Comparison of ENCODE assay signal across 17 cellular contexts in genomic region chr13:110303644-110304043, GRCh38. TPM values are rescaled to one million over a fixed set of nuclear protein-coding genes. Genes with fewer than 3 reads are reported as not detected.
DNase-seq lines count a peak whose midpoint lies in the region; ATAC-seq and TF ChIP-seq lines count a peak whose summit lies in the region.
"Had no signal": no experiment of that assay in that cellular context is flagged by ENCODE, and none has a peak within 500 bp of the region (broad histone marks: within the 10 kb centered on the region; RNA-seq: fewer than 3 reads in every experiment).

No MANE protein-coding gene starts in this region.

- H3K4me2 ChIP-seq in smooth muscle cell = peak overlapping the region; percentile 97

- no peaks in the 10 kb centered on the region for H3K36me3 ChIP-seq in smooth muscle cell (ENCODE audit: low read depth)

- H2AFZ ChIP-seq in smooth muscle cell (ENCODE audit: low read depth) = no peak overlapping the region

- H3K4me1 Mint-ChIP-seq in HFFc6 (ENCODE audit: low read depth) = peaks cover 65% of the 10 kb centered on the region
- H3K4me1 Mint-ChIP-seq: natural killer cell had no signal

- CTCF ChIA-PET in HEK293T (lab: Yijun Ruan, JAX) = no interaction called here

- H3K79me2 ChIP-seq in smooth muscle cell (ENCODE audit: low read depth) = peaks cover 98% of the 10 kb centered on the region

- no peaks in the 10 kb centered on the region for H3K27me3 ChIP-seq in smooth muscle cell (ENCODE audit: low read depth)

- no peak overlapping the region for H3K4me3 Mint-ChIP-seq in HFFc6
- H3K4me3 Mint-ChIP-seq: activated CD4-positive, alpha-beta memory T cell treated with anti-CD3 and anti-CD28 coated beads for 36 hours; activated naive CD4-positive, alpha-beta T cell treated with anti-CD3 and anti-CD28 coated beads, Interleukin-2, amount 50 U/mL, for 24 hours; activated T-cell treated with anti-CD3 and anti-CD28 coated beads, Interleukin-2, amount 50 U/mL, for 4 hours; natural killer cell had no signal

- peaks cover 53% of the 10 kb centered on the region for H3F3A ChIP-seq in smooth muscle cell (ENCODE audit: low read depth)

- H3K9me3 Mint-ChIP-seq in HFFc6 = no peaks in the 10 kb centered on the region
- H3K9me3 Mint-ChIP-seq: activated CD4-positive, alpha-beta memory T cell treated with anti-CD3 and anti-CD28 coated beads for 36 hours; activated naive CD4-positive, alpha-beta T cell treated with anti-CD3 and anti-CD28 coated beads, Interleukin-2, amount 50 U/mL, for 24 hours; activated T-cell treated with anti-CD3 and anti-CD28 coated beads, Interleukin-2, amount 50 U/mL, for 4 hours; natural killer cell had no signal

- H3K27me3 Mint-ChIP-seq in HFFc6 (ENCODE audit: insufficient read depth) = peaks cover 1% of the 10 kb centered on the region; the same call in 1 of the 2 replicates

- POLR2A ChIA-PET in HEK293T (lab: Yijun Ruan, JAX) = no interaction called here

- H3K4me3 ChIP-seq in choroid plexus epithelial cell (ENCODE audit: low read depth, low read length) = peak overlapping the region; percentile 8
- H3K4me3 ChIP-seq in smooth muscle cell = peak overlapping the region; percentile 93

- ATAC-seq in left lobe of liver = no peak
- no peak for ATAC-seq in HG03520 (IDR thresholded peaks at IDR 0.05; ENCODE audit: unreplicated experiment)
- ATAC-seq: activated T-cell treated with anti-CD3 and anti-CD28 coated beads, Interleukin-2, amount 50 U/mL, for 4 hours; natural killer cell; stimulated activated naive CD8-positive, alpha-beta T cell treated with anti-CD3 and anti-CD28 coated beads, Interleukin-15, Interleukin-2, amounts not matched to agents 100 U/mL and 50 U/mL, for 24 hours had no signal

- H3K9me3 ChIP-seq in smooth muscle cell (replicated peaks; ENCODE audit: low read depth) = no peaks in the 10 kb centered on the region

- no peak overlapping the region for H3K9ac ChIP-seq in smooth muscle cell (ENCODE audit: low read depth)

- TF ChIP-seq CTCF in HFFc6 (IDR thresholded peaks at IDR 0.05) = no peak
- TF ChIP-seq CTCF in choroid plexus epithelial cell (conservative IDR thresholded peaks at IDR 0.05; ENCODE audit: low read depth, low read length) = no peak
- no peak for TF ChIP-seq CTCF in smooth muscle cell (IDR thresholded peaks at IDR 0.05; ENCODE audit: borderline replicate concordance, insufficient read depth, poor library complexity, severe bottlenecking)

- DNase-seq in HFFc6 (no peak), choroid plexus epithelial cell (ENCODE audit: low read depth) (no peak), left lobe of liver (ENCODE audit: low spot score) (peak; percentile 32), smooth muscle cell (lab: John Stamatoyannopoulos, UW; ENCODE audit: unreplicated experiment) (no peak), DMS53 treated with DMSO at 0.1 percent for 48 hours (lab: John Stamatoyannopoulos, UW; ENCODE audit: unreplicated experiment) (no peak), COR-L47 (lab: John Stamatoyannopoulos, UW) (no peak), HEK293T (ENCODE audit: extremely low spot score) (no peak)
- DNase-seq: activated CD4-positive, alpha-beta memory T cell treated with anti-CD3 and anti-CD28 coated beads for 36 hours; activated T-cell treated with anti-CD3 and anti-CD28 coated beads, Interleukin-2, amount 50 U/mL, for 4 hours; mammary epithelial cell; natural killer cell; NCI-H1417 treated with DMSO at 0.1 percent for 48 hours; stimulated activated naive CD8-positive, alpha-beta T cell treated with anti-CD3 and anti-CD28 coated beads, Interleukin-15, Interleukin-2, amounts not matched to agents 100 U/mL and 50 U/mL, for 24 hours; T-helper 1 cell had no signal

- WGBS in smooth muscle cell (ENCODE audit: low lambda C conversion rate) = 71% methylated on average over 7 of the region's 7 CpGs

- H3K36me3 Mint-ChIP-seq in HFFc6 (ENCODE audit: low read depth) = peaks cover 27% of the 10 kb centered on the region
- H3K36me3 Mint-ChIP-seq: activated CD4-positive, alpha-beta memory T cell treated with anti-CD3 and anti-CD28 coated beads for 36 hours; activated naive CD4-positive, alpha-beta T cell treated with anti-CD3 and anti-CD28 coated beads, Interleukin-2, amount 50 U/mL, for 24 hours had no signal

- peak overlapping the region; percentile 51; the same call in 1 of the 2 replicates for H3K27ac Mint-ChIP-seq in HFFc6
- H3K27ac Mint-ChIP-seq: activated CD4-positive, alpha-beta memory T cell treated with anti-CD3 and anti-CD28 coated beads for 36 hours; activated naive CD4-positive, alpha-beta T cell treated with anti-CD3 and anti-CD28 coated beads, Interleukin-2, amount 50 U/mL, for 24 hours; natural killer cell had no signal

- peaks cover 65% of the 10 kb centered on the region for H3K4me1 ChIP-seq in smooth muscle cell (ENCODE audit: low read depth)

- H3K27ac ChIP-seq in smooth muscle cell (ENCODE audit: low read depth) = peak overlapping the region; percentile 94
- H3K27ac ChIP-seq: VCaP had no signal

- peaks cover 98% of the 10 kb centered on the region for H4K20me1 ChIP-seq in smooth muscle cell (ENCODE audit: low read depth)

TF ChIP-seq in HEK293T, 16 proteins besides CTCF, POLR2A, EP300 and RAD21:
- TF ChIP-seq CTBP1 (IDR thresholded peaks at IDR 0.05; ENCODE audit: borderline replicate concordance) (no peak), TARDBP (IDR thresholded peaks at IDR 0.05) (no peak), ARNT (IDR thresholded peaks at IDR 0.05) (no peak), SUZ12 (IDR thresholded peaks at IDR 0.05) (no peak), ZNF384 (IDR thresholded peaks at IDR 0.05) (no peak), NFRKB (IDR thresholded peaks at IDR 0.05) (no peak), FOXM1 (IDR thresholded peaks at IDR 0.05; ENCODE audit: borderline replicate concordance) (no peak), FOXA1 (IDR thresholded peaks at IDR 0.05) (no peak), FOXK2 (IDR thresholded peaks at IDR 0.05) (no peak), SP1 (IDR thresholded peaks at IDR 0.05) (no peak), L3MBTL2 (conservative IDR thresholded peaks at IDR 0.05) (no peak), BHLHE40 (IDR thresholded peaks at IDR 0.05; ENCODE audit: borderline replicate concordance) (no peak), ELF4 (IDR thresholded peaks at IDR 0.05) (no peak), LEF1 (IDR thresholded peaks at IDR 0.05; ENCODE audit: borderline replicate concordance) (no peak)
- TF ChIP-seq, protein P1, sequence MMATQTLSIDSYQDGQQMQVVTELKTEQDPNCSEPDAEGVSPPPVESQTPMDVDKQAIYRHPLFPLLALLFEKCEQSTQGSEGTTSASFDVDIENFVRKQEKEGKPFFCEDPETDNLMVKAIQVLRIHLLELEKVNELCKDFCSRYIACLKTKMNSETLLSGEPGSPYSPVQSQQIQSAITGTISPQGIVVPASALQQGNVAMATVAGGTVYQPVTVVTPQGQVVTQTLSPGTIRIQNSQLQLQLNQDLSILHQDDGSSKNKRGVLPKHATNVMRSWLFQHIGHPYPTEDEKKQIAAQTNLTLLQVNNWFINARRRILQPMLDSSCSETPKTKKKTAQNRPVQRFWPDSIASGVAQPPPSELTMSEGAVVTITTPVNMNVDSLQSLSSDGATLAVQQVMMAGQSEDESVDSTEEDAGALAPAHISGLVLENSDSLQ (IDR thresholded peaks at IDR 0.05) = no peak

RNA-seq across cellular contexts. Expression of gene COL4A1, which starts 3.3 kb away (rescaled TPM):
- 100 to 1,000 TPM; 137 to 328 (median 148) TPM for total RNA-seq in HFFc6 (2021; fragmentation: NEBNext Ultra II Directional; extraction: Animal tissue kit (Norgen Biotek cat#: 25700))
- total RNA-seq in left lobe of liver = 9.1 TPM
- total RNA-seq in smooth muscle cell = 4,372 and 5,353 TPM in 2 replicates
- polyA plus RNA-seq in smooth muscle cell = 1,844 and 2,409 TPM in 2 replicates
- total RNA-seq: activated CD4-positive, alpha-beta memory T cell treated with anti-CD3 and anti-CD28 coated beads for 36 hours; natural killer cell had no signal

RNA-seq across cellular contexts. Expression of gene COL4A2, which starts 3.4 kb away (rescaled TPM):
- total RNA-seq in HFFc6 (2021; fragmentation: NEBNext Ultra II Directional; extraction: Animal tissue kit (Norgen Biotek cat#: 25700)) = 100 to 1,000 TPM; 202 to 327 (median 217) TPM
- total RNA-seq in left lobe of liver (12.4 TPM), smooth muscle cell (1,456 and 1,535 TPM in 2 replicates)
- 2,012 and 2,786 TPM in 2 replicates for polyA plus RNA-seq in smooth muscle cell
- total RNA-seq: activated CD4-positive, alpha-beta memory T cell treated with anti-CD3 and anti-CD28 coated beads for 36 hours; natural killer cell had no signal

Comparison
In these comparisons a context has a peak if more than half of its experiments do, and no peak if none do; other contexts are left out.
1. RNA of gene COL4A1, which starts 3.3 kb away (total RNA-seq): 4,372 to 5,353 TPM in smooth muscle cell and 137 to 328 TPM in HFFc6; 9.1 TPM in left lobe of liver (single experiment); every median in the first group is over 10 times any median in the second.
2. RNA of gene COL4A2, which starts 3.4 kb away (total RNA-seq): 1,456 to 1,535 TPM in smooth muscle cell and 202 to 327 TPM in HFFc6; 12.4 TPM in left lobe of liver (single experiment); every median in the first group is over 10 times any median in the second.